Comparison of ENCODE assay signal across 1 cellular context in genomic region chr18:24862225-24862893, GRCh38.
TF ChIP-seq lines count a peak whose summit lies in the region.

No MANE protein-coding gene starts in this region.

TF ChIP-seq in WTC11, 78 proteins besides CTCF, POLR2A, EP300 and RAD21 (continued from another document):
- TF ChIP-seq ZNF425 (CRISPR knock-in tag; conservative IDR thresholded peaks at IDR 0.05) = no peak
- TF ChIP-seq OVOL2 (CRISPR knock-in tag; IDR thresholded peaks at IDR 0.05; ENCODE audit: borderline replicate concordance) = no peak
- no peak for TF ChIP-seq STAT6 (CRISPR knock-in tag; conservative IDR thresholded peaks at IDR 0.05; ENCODE audit: low read depth)
